In genomic region chrX:130173190-130173895, GRCh38 we compare ENCODE assay signal across 8 cellular contexts. TPM values are rescaled to one million over a fixed set of nuclear protein-coding genes. Genes with fewer than 3 reads are reported as not detected.
DNase-seq lines count a peak whose midpoint lies in the region; ATAC-seq and TF ChIP-seq lines count a peak whose summit lies in the region.

No MANE protein-coding gene starts in this region.

- intact Hi-C loops in uterus (cut with DNase I; ENCODE audit: low total_unique reads): no loop called here

- TF ChIP-seq CTCF in choroid plexus epithelial cell (conservative IDR thresholded peaks at IDR 0.05; ENCODE audit: low read depth, low read length) (no peak), uterus (IDR thresholded peaks at IDR 0.05) (no peak)

- no peaks in the 10 kb centered on the region for H3K36me3 ChIP-seq in uterus

- peak; percentile 54 for DNase-seq in activated CD4-positive, alpha-beta T cell treated with anti-CD3 and anti-CD28 coated beads for 48 hours
- no peak for DNase-seq in activated CD4-positive, alpha-beta T cell treated with anti-CD3 and anti-CD28 coated beads for 4 hours
- DNase-seq in SIG-M5 (lab: John Stamatoyannopoulos, UW) (peak; percentile 6), choroid plexus epithelial cell (ENCODE audit: low read depth) (peak; percentile 84), uterus (peak; percentile 56 to 63), DMS 273 (lab: John Stamatoyannopoulos, UW; ENCODE audit: unreplicated experiment) (no peak)

- H3K27me3 ChIP-seq in mononuclear cell (ENCODE audit: insufficient read depth, low read length) (no peaks in the 10 kb centered on the region), uterus (no peaks in the 10 kb centered on the region)

- H3K4me3 ChIP-seq in choroid plexus epithelial cell (ENCODE audit: low read depth, low read length) (no peak overlapping the region), mononuclear cell (ENCODE audit: low read length) (peak overlapping the region; percentile 53), uterus (no peak overlapping the region)

- H3K4me1 ChIP-seq in mononuclear cell (ENCODE audit: insufficient read depth, low read length): peaks cover 40% of the 10 kb centered on the region
- H3K4me1 ChIP-seq in uterus: no peaks in the 10 kb centered on the region

- TF ChIP-seq POLR2A in uterus (IDR thresholded peaks at IDR 0.05): no peak

- H3K27ac ChIP-seq in uterus: peak overlapping the region; percentile 71 to 78

- peak; percentile 32 for ATAC-seq in HG02852 (IDR thresholded peaks at IDR 0.05; ENCODE audit: unreplicated experiment)

- H3K9me3 ChIP-seq in mononuclear cell (ENCODE audit: low read depth, low read length) (no peaks in the 10 kb centered on the region), uterus (no peaks in the 10 kb centered on the region)

RNA-seq across cellular contexts. Expression of gene RAB33A, which starts 1.6 kb away (rescaled TPM):
- total RNA-seq in mononuclear cell (8.2 TPM), uterus (1 to 10 TPM in 3 of 4 donors, not detected in 1; 1.5 to 3.0 (median 1.8) TPM)

RNA-seq across cellular contexts. Expression of gene AIFM1, which starts 7.7 kb away (rescaled TPM):
- total RNA-seq in mononuclear cell (5.0 TPM), uterus (10 to 100 TPM in 3 of 4 donors, 1 to 10 TPM in 1; 7.7 to 21.2 (median 19.1) TPM)

Comparison
In these comparisons a context has a peak if more than half of its experiments do, and no peak if none do; other contexts are left out.
1. DNase-seq: peak in activated CD4-positive, alpha-beta T cell treated with anti-CD3 and anti-CD28 coated beads for 48 hours (single experiment), SIG-M5 (single experiment), choroid plexus epithelial cell (single experiment) and uterus (2 of 2); none in activated CD4-positive, alpha-beta T cell treated with anti-CD3 and anti-CD28 coated beads for 4 hours (0 of 2) and DMS 273 (single experiment).